Comparison of ENCODE assay signal across 1 cellular context in genomic region chr17:36948717-36949460, GRCh38.
TF ChIP-seq lines count a peak whose summit lies in the region.

Gene AATF (plus strand): TSS chr17:36948954. CDS start chr17:36949126, 172 bp downstream.

TF ChIP-seq in K562, 482 proteins besides CTCF, POLR2A, EP300 and RAD21 (continued from another document and continues in another):
- TF ChIP-seq ZNF318 (IDR thresholded peaks at IDR 0.05; ENCODE audit: borderline replicate concordance in 1 of 2, low read depth in 1 of 2), result no peak
- TF ChIP-seq CUX1 (CRISPR knock-in tag; IDR thresholded peaks at IDR 0.05), result no peak
- 0 out of 2 replicates have a peak, but pooled peaks have one; percentile 24 for TF ChIP-seq GTF2E2 (tag; IDR thresholded peaks at IDR 0.05)
- peak; percentile 86 for TF ChIP-seq ZFX (CRISPR knock-in tag; IDR thresholded peaks at IDR 0.05)
- no peak for TF ChIP-seq ZNF696 (CRISPR knock-in tag; conservative IDR thresholded peaks at IDR 0.05)
- TF ChIP-seq ELK3 (CRISPR knock-in tag; IDR thresholded peaks at IDR 0.05), result no peak
- no peak for TF ChIP-seq NFATC3 (IDR thresholded peaks at IDR 0.05)
- peak in 1 of 2 experiments; percentile 87; a peak in 3 of 4 replicates for TF ChIP-seq MAZ (CRISPR knock-in tag; conservative IDR thresholded peaks at IDR 0.05 in 1 of 2, IDR thresholded peaks at IDR 0.05 in 1 of 2)
- TF ChIP-seq HNRNPK (IDR thresholded peaks at IDR 0.05; ENCODE audit: low read depth, low read length, poor library complexity, severe bottlenecking), result no peak
- TF ChIP-seq PREB (CRISPR knock-in tag; IDR thresholded peaks at IDR 0.05), result no peak
- no peak for TF ChIP-seq PHB2 (IDR thresholded peaks at IDR 0.05; ENCODE audit: low read depth)
- no peak for TF ChIP-seq FOS (IDR thresholded peaks at IDR 0.05; ENCODE audit: extremely low read depth, insufficient read length)
- no peak for TF ChIP-seq GATAD2A (IDR thresholded peaks at IDR 0.05)
- no peak for TF ChIP-seq CEBPZ (IDR thresholded peaks at IDR 0.05; ENCODE audit: borderline replicate concordance, low read depth, low read length)
- peak; percentile 55; the same call in 1 of the 2 replicates for TF ChIP-seq PHB (CRISPR knock-in tag; IDR thresholded peaks at IDR 0.05)
- TF ChIP-seq MEF2A (IDR thresholded peaks at IDR 0.05; ENCODE audit: control insufficient read depth, low read depth, low read length), result 0 out of 2 replicates have a peak, but pooled peaks have one; percentile 9
- TF ChIP-seq NUFIP1 (IDR thresholded peaks at IDR 0.05; ENCODE audit: partially characterized antibody), result no peak
- peak; percentile 85 for TF ChIP-seq U2AF1 (optimal IDR thresholded peaks at IDR 0.05; ENCODE audit: low read depth, low read length)
- no peak for TF ChIP-seq SNRNP70 (optimal IDR thresholded peaks at IDR 0.05; ENCODE audit: low read depth, low read length)
- TF ChIP-seq HDGF (IDR thresholded peaks at IDR 0.05), result no peak
- no peak for TF ChIP-seq ZNF407 (IDR thresholded peaks at IDR 0.05; ENCODE audit: low read depth)
- TF ChIP-seq KDM4B (IDR thresholded peaks at IDR 0.05; ENCODE audit: borderline replicate concordance in 2 of 2, low read depth in 1 of 2), result no peak
- no peak for TF ChIP-seq SMARCB1 (IDR thresholded peaks at IDR 0.05; ENCODE audit: insufficient read length, low read depth)
